Comparison of ENCODE assay signal across 20 cellular contexts in genomic region chr17:83025636-83026280, GRCh38. TPM values are rescaled to one million over a fixed set of nuclear protein-coding genes. Genes with fewer than 3 reads are reported as not detected.
DNase-seq lines count a peak whose midpoint lies in the region; ATAC-seq and TF ChIP-seq lines count a peak whose summit lies in the region.
"Had no signal": no experiment of that assay in that cellular context is flagged by ENCODE, and none has a peak within 500 bp of the region (broad histone marks: within the 10 kb centered on the region; RNA-seq: fewer than 3 reads in every experiment).

No MANE protein-coding gene starts in this region.

- POLR2A ChIA-PET in CD8-positive, alpha-beta T cell (lab: Charles Lee): no interaction called here

- H3K27ac ChIP-seq in CD4-positive, CD25-positive, alpha-beta regulatory T cell (ENCODE audit: insufficient read depth, low read length, poor library complexity, severe bottlenecking): no peak overlapping the region
- no peak overlapping the region for H3K27ac ChIP-seq in CD8-positive, alpha-beta T cell (ENCODE audit: low read depth, low read length)
- H3K27ac ChIP-seq: BLaER1 treated with 17β-estradiol and CSF1 and Interleukin-3, amounts not matched to agents 10 nM and 100 nM; esophagus squamous epithelium; heart right ventricle; psoas muscle; SK-N-MC had no signal

- peaks cover 4 to 30% (median 9%) of the 10 kb centered on the region in 4 donors for H3K4me1 Mint-ChIP-seq in CD4-positive, CD25-positive, alpha-beta regulatory T cell
- H3K4me1 Mint-ChIP-seq in CD8-positive, alpha-beta T cell (ENCODE audit: low read depth): peaks cover 38% of the 10 kb centered on the region
- peaks cover 11% of the 10 kb centered on the region for H3K4me1 Mint-ChIP-seq in progenitor cell of endocrine pancreas (ENCODE audit: low read depth)

- CTCF ChIA-PET in CD8-positive, alpha-beta T cell (lab: Charles Lee): no interaction called here

- peaks cover 4% of the 10 kb centered on the region for H3K36me3 ChIP-seq in CD4-positive, CD25-positive, alpha-beta regulatory T cell (ENCODE audit: control insufficient read depth, insufficient read depth, low read length)
- no peaks in the 10 kb centered on the region for H3K36me3 ChIP-seq in CD8-positive, alpha-beta T cell (ENCODE audit: insufficient read depth, low read length)

- peaks cover 2% of the 10 kb centered on the region for H3K4me1 ChIP-seq in CD4-positive, CD25-positive, alpha-beta regulatory T cell (ENCODE audit: control insufficient read depth, insufficient read depth, low read length, poor library complexity, severe bottlenecking)
- H3K4me1 ChIP-seq in CD8-positive, alpha-beta T cell (ENCODE audit: insufficient read depth, low read length): peaks cover 29% of the 10 kb centered on the region
- H3K4me1 ChIP-seq: esophagus squamous epithelium, heart right ventricle, psoas muscle had no signal

- no peak for TF ChIP-seq CTCF in CD8-positive, alpha-beta T cell (IDR thresholded peaks at IDR 0.05)
- TF ChIP-seq CTCF in progenitor cell of endocrine pancreas (IDR thresholded peaks at IDR 0.05; ENCODE audit: unreplicated experiment): no peak

- ATAC-seq in CD4-positive, CD25-positive, alpha-beta regulatory T cell (ENCODE audit: low read depth in 2 of 2): no peak
- peak; percentile 59 for ATAC-seq in CD8-positive, alpha-beta T cell
- ATAC-seq in GM18511 (IDR thresholded peaks at IDR 0.05; ENCODE audit: unreplicated experiment): no peak
- ATAC-seq in GM21528 (IDR thresholded peaks at IDR 0.05; ENCODE audit: low FRiP score, unreplicated experiment): no peak
- no peak for ATAC-seq in HG03354 (IDR thresholded peaks at IDR 0.05; ENCODE audit: poor library complexity, severe bottlenecking, unreplicated experiment)
- ATAC-seq: heart right ventricle, psoas muscle had no signal

- DNase-seq in CD4-positive, CD25-positive, alpha-beta regulatory T cell: no peak
- DNase-seq in CD8-positive, alpha-beta T cell: no peak
- peak; percentile 42 for DNase-seq in ecto neural progenitor cell (ENCODE audit: low spot score)
- DNase-seq in progenitor cell of endocrine pancreas (ENCODE audit: low spot score, unreplicated experiment): no peak
- DNase-seq: activated CD4-positive, alpha-beta T cell treated with anti-CD3 and anti-CD28 coated beads for 1 hour; activated naive CD4-positive, alpha-beta T cell treated with anti-CD3 and anti-CD28 coated beads for 36 hours; cortex of kidney; esophagus squamous epithelium; foreskin melanocyte; HCEC 1CT; heart right ventricle; NCI-H1694; nucleus accumbens; psoas muscle; trophoblast cell had no signal

- intact Hi-C loops in CD8-positive, alpha-beta T cell (cut with DNase I, micrococcal nuclease): loop anchor here in 1 of 2 experiments (10.0 kb wide), 2 partner anchors 61 to 241 kb away; no protein-coding TSS in a partner anchor

- no peaks in the 10 kb centered on the region for H3K27me3 Mint-ChIP-seq in CD4-positive, CD25-positive, alpha-beta regulatory T cell
- no peaks in the 10 kb centered on the region for H3K27me3 Mint-ChIP-seq in CD8-positive, alpha-beta T cell (ENCODE audit: low read depth)
- H3K27me3 Mint-ChIP-seq in progenitor cell of endocrine pancreas: no peaks in the 10 kb centered on the region

- H3K4me3 ChIP-seq in CD4-positive, CD25-positive, alpha-beta regulatory T cell (ENCODE audit: low read depth, low read length): no peak overlapping the region
- H3K4me3 ChIP-seq in CD8-positive, alpha-beta T cell (ENCODE audit: low read depth, low read length): no peak overlapping the region
- H3K4me3 ChIP-seq: BLaER1 treated with 17β-estradiol and CSF1 and Interleukin-3, amounts not matched to agents 10 nM and 100 nM; esophagus squamous epithelium; heart right ventricle; psoas muscle; SK-N-MC had no signal

- H3K4me3 Mint-ChIP-seq in CD4-positive, CD25-positive, alpha-beta regulatory T cell: no peak overlapping the region
- peak overlapping the region; percentile 66 for H3K4me3 Mint-ChIP-seq in CD8-positive, alpha-beta T cell
- no peak overlapping the region for H3K4me3 Mint-ChIP-seq in progenitor cell of endocrine pancreas (ENCODE audit: low read depth)
- H3K4me3 Mint-ChIP-seq: activated naive CD4-positive, alpha-beta T cell treated with anti-CD3 and anti-CD28 coated beads for 36 hours had no signal

- peaks cover 0 to 1% (median 0%) of the 10 kb centered on the region in 7 donors for H3K9me3 Mint-ChIP-seq in CD4-positive, CD25-positive, alpha-beta regulatory T cell
- H3K9me3 Mint-ChIP-seq in CD8-positive, alpha-beta T cell: no peaks in the 10 kb centered on the region
- H3K9me3 Mint-ChIP-seq in progenitor cell of endocrine pancreas (ENCODE audit: low read depth): no peaks in the 10 kb centered on the region
- H3K9me3 Mint-ChIP-seq: activated naive CD4-positive, alpha-beta T cell treated with anti-CD3 and anti-CD28 coated beads for 36 hours had no signal

- H3K27me3 ChIP-seq in CD4-positive, CD25-positive, alpha-beta regulatory T cell (ENCODE audit: control insufficient read depth, insufficient read depth, low read length): no peaks in the 10 kb centered on the region
- no peaks in the 10 kb centered on the region for H3K27me3 ChIP-seq in CD8-positive, alpha-beta T cell (ENCODE audit: insufficient read depth, low read length)
- H3K27me3 ChIP-seq: BLaER1 treated with 17β-estradiol and CSF1 and Interleukin-3, amounts not matched to agents 10 nM and 100 nM; esophagus squamous epithelium; heart right ventricle had no signal

- peaks cover 23% of the 10 kb centered on the region for H3K36me3 Mint-ChIP-seq in CD4-positive, CD25-positive, alpha-beta regulatory T cell
- H3K36me3 Mint-ChIP-seq in CD8-positive, alpha-beta T cell: peaks cover 12% of the 10 kb centered on the region
- H3K36me3 Mint-ChIP-seq in progenitor cell of endocrine pancreas (ENCODE audit: insufficient read depth): peaks cover 19% of the 10 kb centered on the region

- H3K9me3 ChIP-seq in CD4-positive, CD25-positive, alpha-beta regulatory T cell (ENCODE audit: control insufficient read depth in 2 of 2, low read length in 2 of 2): no peaks in the 10 kb centered on the region
- no peaks in the 10 kb centered on the region for H3K9me3 ChIP-seq in CD8-positive, alpha-beta T cell (ENCODE audit: low read length)
- H3K9me3 ChIP-seq: BLaER1 treated with 17β-estradiol and CSF1 and Interleukin-3, amounts not matched to agents 10 nM and 100 nM; esophagus squamous epithelium; heart right ventricle; psoas muscle had no signal

- H3K27ac Mint-ChIP-seq in CD4-positive, CD25-positive, alpha-beta regulatory T cell: peak overlapping the region in 2 of 3 donors; percentile 7 to 29
- peak overlapping the region; percentile 93 for H3K27ac Mint-ChIP-seq in CD8-positive, alpha-beta T cell
- peak overlapping the region; percentile 43 for H3K27ac Mint-ChIP-seq in progenitor cell of endocrine pancreas
- H3K27ac Mint-ChIP-seq: activated naive CD4-positive, alpha-beta T cell treated with anti-CD3 and anti-CD28 coated beads for 36 hours had no signal

RNA-seq across cellular contexts. Expression of gene METRNL, which starts 53.7 kb away (rescaled TPM):
- total RNA-seq in CD4-positive, CD25-positive, alpha-beta regulatory T cell: 22.7 TPM
- 1 to 10 TPM in 1 of 4 donors, under 1 TPM in 3; 0.47 to 3.1 (median 0.74) TPM for polyA plus RNA-seq in CD4-positive, CD25-positive, alpha-beta regulatory T cell
- 100 to 1,000 TPM; 153 to 158 TPM for total RNA-seq in CD8-positive, alpha-beta T cell
- 54.6 and 56.2 TPM in 2 replicates for total RNA-seq in progenitor cell of endocrine pancreas

Comparison
In these comparisons a context has a peak if more than half of its experiments do, and no peak if none do; other contexts are left out.
1. H3K27ac Mint-ChIP-seq: peak in every context shown above with its lines; median percentile 93 in CD8-positive, alpha-beta T cell; 43 in progenitor cell of endocrine pancreas; 18 in CD4-positive, CD25-positive, alpha-beta regulatory T cell.